ENCODE assay signal across 1 cellular context in genomic region chr10:102405108-102405561, GRCh38.
TF ChIP-seq lines count a peak whose summit lies in the region.

No MANE protein-coding gene starts in this region.

TF ChIP-seq in GM12878, 131 proteins besides CTCF, POLR2A, EP300 and RAD21:
- TF ChIP-seq NR2F1 (conservative IDR thresholded peaks at IDR 0.05) (0 out of 2 replicates have a peak, but pooled peaks have one; percentile 13), MEF2A (IDR thresholded peaks at IDR 0.05; ENCODE audit: insufficient read depth, low read depth, low read length) (no peak), MAX (IDR thresholded peaks at IDR 0.05; ENCODE audit: low read depth, low read length) (no peak), NRF1 (conservative IDR thresholded peaks at IDR 0.05; ENCODE audit: low read depth, low read length) (no peak), SUZ12 (IDR thresholded peaks at IDR 0.05; ENCODE audit: unreplicated experiment) (no peak), POLR2AphosphoS2 (IDR thresholded peaks at IDR 0.05; ENCODE audit: low read depth, low read length) (peak; percentile 78), ZNF24 (IDR thresholded peaks at IDR 0.05) (no peak), E4F1 (IDR thresholded peaks at IDR 0.05; ENCODE audit: borderline replicate concordance, partially characterized antibody) (no peak), BCL3 (IDR thresholded peaks at IDR 0.05; ENCODE audit: borderline replicate concordance, insufficient read depth, low read depth, low read length, poor library complexity, severe bottlenecking) (peak; percentile 3), ATF2 (IDR thresholded peaks at IDR 0.05; ENCODE audit: low read length) (no peak), E2F4 (IDR thresholded peaks at IDR 0.05; ENCODE audit: low read depth, low read length) (no peak), MLLT1 (IDR thresholded peaks at IDR 0.05) (no peak), KDM1A (IDR thresholded peaks at IDR 0.05; ENCODE audit: borderline replicate concordance) (no peak), SUPT20H (IDR thresholded peaks at IDR 0.05; ENCODE audit: borderline replicate concordance, control insufficient read depth, low read depth, low read length) (no peak), RELB (IDR thresholded peaks at IDR 0.05; ENCODE audit: low read depth) (no peak), CHD1 (IDR thresholded peaks at IDR 0.05; ENCODE audit: low read depth, low read length) (no peak), RUNX3 (IDR thresholded peaks at IDR 0.05; ENCODE audit: low read length) (no peak), POLR2AphosphoS5 (IDR thresholded peaks at IDR 0.05; ENCODE audit: low read length) (peak; percentile 72), CBX3 (IDR thresholded peaks at IDR 0.05; ENCODE audit: borderline replicate concordance, low read depth) (no peak)
